9 cellular contexts compared by ENCODE assay signal in the genomic region with DNA sequence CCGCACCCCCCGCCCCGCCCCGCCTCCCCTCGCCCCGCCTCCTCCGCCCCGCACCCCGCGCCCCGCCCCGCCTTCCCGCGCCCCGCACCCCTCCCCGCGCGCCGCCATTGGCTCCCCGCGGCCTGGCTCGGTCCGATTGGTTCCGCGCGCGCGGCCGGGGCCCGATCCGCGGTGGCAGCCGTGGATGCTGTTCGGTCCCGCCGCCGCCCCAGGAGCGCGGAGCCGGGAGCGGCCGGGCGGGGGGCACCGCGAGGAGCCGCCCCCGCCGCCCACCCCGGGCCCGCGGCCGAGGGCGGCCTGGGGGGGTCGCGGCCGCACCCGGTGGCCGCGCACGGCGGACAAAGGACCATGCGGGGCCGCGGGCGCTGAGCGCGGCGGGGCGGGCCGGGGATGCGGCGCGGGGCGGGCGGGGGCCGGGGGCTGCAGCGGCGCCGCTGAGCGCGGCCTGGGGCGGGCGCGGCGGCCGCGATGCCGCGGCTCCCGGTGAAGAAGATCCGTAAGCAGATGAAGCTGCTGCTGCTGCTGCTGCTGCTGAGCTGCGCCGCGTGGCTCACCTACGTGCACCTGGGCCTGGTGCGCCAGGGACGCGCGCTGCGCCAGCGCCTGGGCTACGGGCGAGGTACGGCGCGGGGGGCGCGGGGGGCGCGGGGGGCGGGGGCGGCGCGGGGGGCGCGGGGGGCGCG. TPM values are rescaled to one million over a fixed set of nuclear protein-coding genes. Genes with fewer than 3 reads are reported as not detected.
DNase-seq lines count a peak whose midpoint lies in the region; ATAC-seq and TF ChIP-seq lines count a peak whose summit lies in the region.
"Had no signal": no experiment of that assay in that cellular context is flagged by ENCODE, and none has a peak within 500 bp of the region (broad histone marks: within the 10 kb centered on the region; RNA-seq: fewer than 3 reads in every experiment).

A gene with protein sequence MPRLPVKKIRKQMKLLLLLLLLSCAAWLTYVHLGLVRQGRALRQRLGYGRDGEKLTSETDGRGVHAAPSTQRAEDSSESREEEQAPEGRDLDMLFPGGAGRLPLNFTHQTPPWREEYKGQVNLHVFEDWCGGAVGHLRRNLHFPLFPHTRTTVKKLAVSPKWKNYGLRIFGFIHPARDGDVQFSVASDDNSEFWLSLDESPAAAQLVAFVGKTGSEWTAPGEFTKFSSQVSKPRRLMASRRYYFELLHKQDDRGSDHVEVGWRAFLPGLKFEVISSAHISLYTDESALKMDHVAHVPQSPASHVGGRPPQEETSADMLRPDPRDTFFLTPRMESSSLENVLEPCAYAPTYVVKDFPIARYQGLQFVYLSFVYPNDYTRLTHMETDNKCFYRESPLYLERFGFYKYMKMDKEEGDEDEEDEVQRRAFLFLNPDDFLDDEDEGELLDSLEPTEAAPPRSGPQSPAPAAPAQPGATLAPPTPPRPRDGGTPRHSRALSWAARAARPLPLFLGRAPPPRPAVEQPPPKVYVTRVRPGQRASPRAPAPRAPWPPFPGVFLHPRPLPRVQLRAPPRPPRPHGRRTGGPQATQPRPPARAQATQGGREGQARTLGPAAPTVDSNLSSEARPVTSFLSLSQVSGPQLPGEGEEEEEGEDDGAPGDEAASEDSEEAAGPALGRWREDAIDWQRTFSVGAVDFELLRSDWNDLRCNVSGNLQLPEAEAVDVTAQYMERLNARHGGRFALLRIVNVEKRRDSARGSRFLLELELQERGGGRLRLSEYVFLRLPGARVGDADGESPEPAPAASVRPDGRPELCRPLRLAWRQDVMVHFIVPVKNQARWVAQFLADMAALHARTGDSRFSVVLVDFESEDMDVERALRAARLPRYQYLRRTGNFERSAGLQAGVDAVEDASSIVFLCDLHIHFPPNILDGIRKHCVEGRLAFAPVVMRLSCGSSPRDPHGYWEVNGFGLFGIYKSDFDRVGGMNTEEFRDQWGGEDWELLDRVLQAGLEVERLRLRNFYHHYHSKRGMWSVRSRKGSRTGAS (plus strand): TSS at position 164 of the 683 bp plus-strand sequence. CDS start 305 bp downstream, at position 469.

- WGBS in spleen, 5 donors, result 1 to 4% (median 2%) methylated on average over 5 to 111 of the region's 118 CpGs; no CpG with 5 or more reads in 1 of the 5 donors

- H3K27me3 ChIP-seq in BLaER1 treated with 17β-estradiol and CSF1 and Interleukin-3, amounts not matched to agents 10 nM and 100 nM, result peaks cover 34 to 58% (median 43%) of the 10 kb centered on the region in 11 experiments
- H3K27me3 ChIP-seq in BE2C (peaks cover 11% of the 10 kb centered on the region), spleen (replicated peaks in 1 of 7) (peaks cover 7 to 74% (median 40%) of the 10 kb centered on the region in 7 donors)

- no peak within 1 kb of the TSS for H3K27ac Mint-ChIP-seq in activated naive CD8-positive, alpha-beta T cell
- no peak within 1 kb of the TSS for H3K27ac Mint-ChIP-seq in stimulated activated memory B cell treated with anti-CD40 and anti-IgM and Interleukin-4, amounts not matched to agents 10 μg/mL and 1 μg/mL and 100 μg/mL, for 72 hours

- H3K4me3 Mint-ChIP-seq in activated naive CD8-positive, alpha-beta T cell, result peak within 1 kb of the TSS; percentile 86
- H3K4me3 Mint-ChIP-seq in stimulated activated memory B cell treated with anti-CD40 and anti-IgM and Interleukin-4, amounts not matched to agents 10 μg/mL and 1 μg/mL and 100 μg/mL, for 72 hours, result peak within 1 kb of the TSS; percentile 74

- H3K4me3 ChIP-seq in BLaER1 treated with 17β-estradiol and CSF1 and Interleukin-3, amounts not matched to agents 10 nM and 100 nM, result peak within 1 kb of the TSS in 6 of 10 experiments; percentile 43 to 63 (median 49); a peak in 9 of 20 replicates
- H3K4me3 ChIP-seq in BE2C (ENCODE audit: low read depth, low read length), result no peak within 1 kb of the TSS
- peak within 1 kb of the TSS in 4 of 8 donors; percentile 5 to 54 (median 9) for H3K4me3 ChIP-seq in spleen

- H3K9me3 Mint-ChIP-seq in activated naive CD8-positive, alpha-beta T cell (ENCODE audit: low read depth), result no peaks in the 10 kb centered on the region
- H3K9me3 Mint-ChIP-seq in stimulated activated memory B cell treated with anti-CD40 and anti-IgM and Interleukin-4, amounts not matched to agents 10 μg/mL and 1 μg/mL and 100 μg/mL, for 72 hours, result no peaks in the 10 kb centered on the region

- H3K27me3 Mint-ChIP-seq in activated naive CD8-positive, alpha-beta T cell, result peaks cover 17% of the 10 kb centered on the region
- H3K27me3 Mint-ChIP-seq in stimulated activated memory B cell treated with anti-CD40 and anti-IgM and Interleukin-4, amounts not matched to agents 10 μg/mL and 1 μg/mL and 100 μg/mL, for 72 hours, result peaks cover 76% of the 10 kb centered on the region

- no peaks in the 10 kb centered on the region for H3K9me3 ChIP-seq in BLaER1 treated with 17β-estradiol and CSF1 and Interleukin-3, amounts not matched to agents 10 nM and 100 nM (replicated peaks in 1 of 11)
- H3K9me3 ChIP-seq in BE2C (no peaks in the 10 kb centered on the region), spleen (no peaks in the 10 kb centered on the region)

- intact Hi-C loops in spleen (cut with DNase I; ENCODE audit: low total_unique reads), result loop anchor here (10.0 kb wide), 1 partner anchor 115 kb away; no protein-coding TSS in a partner anchor

- H3K4me2 ChIP-seq in BLaER1 treated with 17β-estradiol and CSF1 and Interleukin-3, amounts not matched to agents 10 nM and 100 nM, result peak within 1 kb of the TSS in 10 of 11 experiments; percentile 16 to 72 (median 50); a peak in 18 of 22 replicates

- H4K20me1 ChIP-seq in BLaER1 treated with 17β-estradiol and CSF1 and Interleukin-3, amounts not matched to agents 10 nM and 100 nM, result peaks cover 0 to 27% (median 4%) of the 10 kb centered on the region in 11 experiments; a peak in 9 of 22 replicates

- no peak for ATAC-seq in stimulated activated memory B cell treated with anti-CD40 and anti-IgM and Interleukin-4, amounts not matched to agents 10 μg/mL and 1 μg/mL and 100 μg/mL, for 72 hours

- no peaks in the 10 kb centered on the region for H3K36me3 ChIP-seq in BLaER1 treated with 17β-estradiol and CSF1 and Interleukin-3, amounts not matched to agents 10 nM and 100 nM
- H3K36me3 ChIP-seq in BE2C, result no peaks in the 10 kb centered on the region
- H3K36me3 ChIP-seq in spleen, result no peaks in the 10 kb centered on the region

- TF ChIP-seq CTCF in BE2C (IDR thresholded peaks at IDR 0.05; ENCODE audit: low read depth, low read length) (no peak), spleen (IDR thresholded peaks at IDR 0.05 in 8 of 11, conservative IDR thresholded peaks at IDR 0.05 in 3 of 11) (no peak)

- DNase-seq in HuH-7 (ENCODE audit: low spot score) (peak; percentile 80), hypothalamus (lab: John Stamatoyannopoulos, UW) (peak in 40 of 51 donors; percentile 19 to 84 (median 59)), BE2C (no peak), HK-2 (ENCODE audit: unreplicated experiment) (no peak), spleen (no peak)

- TF ChIP-seq POLR2A in spleen (IDR thresholded peaks at IDR 0.05), result no peak

- H3K4me1 Mint-ChIP-seq in activated naive CD8-positive, alpha-beta T cell (ENCODE audit: low read depth), result peaks cover 18% of the 10 kb centered on the region
- H3K4me1 Mint-ChIP-seq in stimulated activated memory B cell treated with anti-CD40 and anti-IgM and Interleukin-4, amounts not matched to agents 10 μg/mL and 1 μg/mL and 100 μg/mL, for 72 hours, result peaks cover 20% of the 10 kb centered on the region

- H3K4me1 ChIP-seq in BLaER1 treated with 17β-estradiol and CSF1 and Interleukin-3, amounts not matched to agents 10 nM and 100 nM, result peaks cover 0 to 36% (median 26%) of the 10 kb centered on the region in 10 experiments; a peak in 13 of 20 replicates
- H3K4me1 ChIP-seq in BE2C (no peaks in the 10 kb centered on the region), spleen (peaks cover 6 to 21% (median 11%) of the 10 kb centered on the region in 6 donors)

- peak within 1 kb of the TSS in 5 of 11 experiments; percentile 27 to 65 (median 59); a peak in 6 of 22 replicates for H3K9ac ChIP-seq in BLaER1 treated with 17β-estradiol and CSF1 and Interleukin-3, amounts not matched to agents 10 nM and 100 nM

- no peaks in the 10 kb centered on the region for H3K36me3 Mint-ChIP-seq in activated naive CD8-positive, alpha-beta T cell
- H3K36me3 Mint-ChIP-seq in stimulated activated memory B cell treated with anti-CD40 and anti-IgM and Interleukin-4, amounts not matched to agents 10 μg/mL and 1 μg/mL and 100 μg/mL, for 72 hours, result no peaks in the 10 kb centered on the region

- H3K27ac ChIP-seq in BLaER1 treated with 17β-estradiol and CSF1 and Interleukin-3, amounts not matched to agents 10 nM and 100 nM, result no peak within 1 kb of the TSS
- no peak within 1 kb of the TSS for H3K27ac ChIP-seq in spleen
- H3K27ac ChIP-seq: epithelial cell of prostate had no signal

RNA-seq across cellular contexts. Expression of the gene that starts here (rescaled TPM):
- polyA plus RNA-seq in BE2C (2012; ENCODE audit: insufficient read depth, insufficient read length, low read depth), result 29.4 TPM
- total RNA-seq in spleen, result 1 to 10 TPM in 1 of 7 donors, under 1 TPM in 4, not detected in 2; 0.17 to 1.1 (median 0.67) TPM
- polyA plus RNA-seq in spleen, result 1 to 10 TPM; 1.6 to 5.2 (median 3.5) TPM

Comparison
In these comparisons a context has a peak if more than half of its experiments do, and no peak if none do; other contexts are left out.
1. DNase-seq: peak in HuH-7 (single experiment) and hypothalamus (40 of 51); none in BE2C (single experiment), HK-2 (single experiment) and spleen (single experiment).